ENCODE assay signal across 12 cellular contexts in the genomic region with DNA sequence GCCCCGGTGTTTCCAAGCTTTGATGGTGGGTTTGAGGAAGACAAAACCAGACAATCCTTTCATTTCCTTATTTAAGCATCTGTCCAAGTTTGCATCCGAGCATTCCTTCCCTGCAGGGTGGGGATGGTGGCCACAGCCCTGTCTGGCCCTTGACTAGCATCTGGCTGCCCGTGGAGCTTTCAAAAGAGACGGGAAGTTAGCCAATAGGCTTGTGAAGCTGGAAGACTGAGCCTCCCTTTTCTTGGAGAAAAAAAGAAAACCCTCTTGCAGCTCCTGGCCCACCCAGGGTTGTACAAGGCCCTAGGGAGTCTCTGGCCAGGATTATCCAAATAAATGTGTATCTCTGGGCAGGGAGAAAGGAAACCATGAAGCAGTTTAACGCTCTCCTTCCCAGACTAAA.
DNase-seq lines count a peak whose midpoint lies in the region; ATAC-seq and TF ChIP-seq lines count a peak whose summit lies in the region.
"Had no signal": no experiment of that assay in that cellular context is flagged by ENCODE, and none has a peak within 500 bp of the region (broad histone marks: within the 10 kb centered on the region; RNA-seq: fewer than 3 reads in every experiment).

No MANE protein-coding gene starts in this region.

- H3K36me3 ChIP-seq in colonic mucosa (no peaks in the 10 kb centered on the region), muscle layer of colon (ENCODE audit: insufficient read depth, low read length) (peaks cover 3% of the 10 kb centered on the region), vagina (no peaks in the 10 kb centered on the region)
- H3K36me3 ChIP-seq: right lobe of liver had no signal

- H3K27ac ChIP-seq in colonic mucosa (peak overlapping the region; percentile 63), muscle layer of colon (ENCODE audit: low read depth, low read length) (peak overlapping the region; percentile 72), vagina (peak overlapping the region; percentile 36)
- H3K27ac ChIP-seq: right lobe of liver had no signal

- no peak for TF ChIP-seq POLR2A in vagina (IDR thresholded peaks at IDR 0.05)

- no peak for TF ChIP-seq CTCF in colonic mucosa (IDR thresholded peaks at IDR 0.05)
- no peak for TF ChIP-seq CTCF in vagina (IDR thresholded peaks at IDR 0.05)

- H3K9ac ChIP-seq in colonic mucosa (ENCODE audit: low read depth in 2 of 2, low read length in 2 of 2) (peak overlapping the region in 1 of 2 donors; percentile 30), muscle layer of colon (ENCODE audit: low read length) (no peak overlapping the region)

- intact Hi-C loops in Right ventricle myocardium inferior (cut with DNase I) = no loop called here
- intact Hi-C loops in cardiac septum (cut with DNase I) = loop anchor here (2.0 kb wide), 1 partner anchor 30 kb away; no protein-coding TSS in a partner anchor
- intact Hi-C loops in colonic mucosa (cut with DNase I) = no loop called here
- intact Hi-C loops in vagina (cut with DNase I) = no loop called here
- intact Hi-C loops in posterior cingulate gyrus (cut with DNase I) = no loop called here

- DNase-seq in Right ventricle myocardium inferior (ENCODE audit: missing footprints) (no peak), cardiac septum (ENCODE audit: low spot score) (no peak), colonic mucosa (no peak), vagina (ENCODE audit: extremely low spot score in 2 of 2) (no peak), NCI-H345 (lab: John Stamatoyannopoulos, UW) (no peak), posterior cingulate gyrus (no peak)
- DNase-seq: effector memory CD8-positive, alpha-beta T cell; NCI-H526 treated with DMSO at 0.1 percent for 48 hours; right lobe of liver had no signal

- ATAC-seq in Right ventricle myocardium inferior (peak; percentile 83), HG03139 (IDR thresholded peaks at IDR 0.05; ENCODE audit: unreplicated experiment) (no peak)
- ATAC-seq: effector memory CD8-positive, alpha-beta T cell; left lobe of liver had no signal

- peaks cover 14% of the 10 kb centered on the region for H3K4me1 ChIP-seq in colonic mucosa
- peaks cover 38% of the 10 kb centered on the region for H3K4me1 ChIP-seq in muscle layer of colon (ENCODE audit: insufficient read depth, low read length)
- peaks cover 24% of the 10 kb centered on the region for H3K4me1 ChIP-seq in vagina
- H3K4me1 ChIP-seq: right lobe of liver had no signal

- H3K9me3 ChIP-seq in colonic mucosa = no peaks in the 10 kb centered on the region
- no peaks in the 10 kb centered on the region for H3K9me3 ChIP-seq in muscle layer of colon (ENCODE audit: low read length)
- H3K9me3 ChIP-seq in vagina = no peaks in the 10 kb centered on the region
- H3K9me3 ChIP-seq: right lobe of liver had no signal

- H3K4me3 ChIP-seq in colonic mucosa (no peak overlapping the region), muscle layer of colon (ENCODE audit: low read depth in 1 of 2, low read length in 2 of 2) (peak overlapping the region in 1 of 2 donors; percentile 21), vagina (no peak overlapping the region)
- H3K4me3 ChIP-seq: right lobe of liver had no signal

- H3K27me3 ChIP-seq in colonic mucosa = no peaks in the 10 kb centered on the region
- H3K27me3 ChIP-seq in muscle layer of colon (ENCODE audit: control insufficient read depth in 1 of 2, insufficient read depth in 2 of 2, low read length in 2 of 2) = no peaks in the 10 kb centered on the region
- H3K27me3 ChIP-seq in vagina = no peaks in the 10 kb centered on the region
- H3K27me3 ChIP-seq: right lobe of liver had no signal
